ENCODE assay signal across 6 cellular contexts in genomic region chr1:32481793-32482192, GRCh38. TPM values are rescaled to one million over a fixed set of nuclear protein-coding genes. Genes with fewer than 3 reads are reported as not detected.
"Had no signal": no experiment of that assay in that cellular context is flagged by ENCODE, and none has a peak within 500 bp of the region (broad histone marks: within the 10 kb centered on the region; RNA-seq: fewer than 3 reads in every experiment).

No MANE protein-coding gene starts in this region.

RNA-seq across cellular contexts. Expression of gene ZBTB8B, which starts 16.9 kb away (rescaled TPM):
- total RNA-seq: natural killer cell, psoas muscle, right lobe of liver, spleen, upper lobe of right lung, vagina had no signal
